ENCODE assay signal across 9 cellular contexts in genomic region chr9:113650207-113651131, GRCh38.
DNase-seq lines count a peak whose midpoint lies in the region; ATAC-seq and TF ChIP-seq lines count a peak whose summit lies in the region.
"Had no signal": no experiment of that assay in that cellular context is flagged by ENCODE, and none has a peak within 500 bp of the region (broad histone marks: within the 10 kb centered on the region; RNA-seq: fewer than 3 reads in every experiment).

No MANE protein-coding gene starts in this region.

- intact Hi-C loops in PC-3 (cut with micrococcal nuclease) (loop anchor here (2.0 to 10.0 kb wide), 3 partner anchors 30 to 726 kb away; partner anchors contain the start of gene RNF183), uterus (cut with DNase I; ENCODE audit: low total_unique reads) (no loop called here)

- H3K4me3 ChIP-seq in PC-3 (ENCODE audit: low read length) (no peak overlapping the region), skeletal muscle satellite cell (ENCODE audit: low read length) (no peak overlapping the region), uterus (no peak overlapping the region)

- H3K9ac ChIP-seq in PC-3 (ENCODE audit: low read length) (peak overlapping the region; percentile 74), skeletal muscle satellite cell (ENCODE audit: low read depth, low read length) (peak overlapping the region; percentile 13)

- H3K36me3 ChIP-seq in PC-3 (ENCODE audit: low read depth, low read length) = no peaks in the 10 kb centered on the region
- no peaks in the 10 kb centered on the region for H3K36me3 ChIP-seq in skeletal muscle satellite cell (ENCODE audit: insufficient read depth, low read length)
- H3K36me3 ChIP-seq in uterus = no peaks in the 10 kb centered on the region

- BruUV-seq in PC-3 (replicated peaks; lab: Mats Ljungman, UMichigan) = TSS peak; percentile 67

- H3K9me3 ChIP-seq in PC-3 (ENCODE audit: low read length) = no peaks in the 10 kb centered on the region
- no peaks in the 10 kb centered on the region for H3K9me3 ChIP-seq in skeletal muscle satellite cell (replicated peaks; ENCODE audit: low read length)
- no peaks in the 10 kb centered on the region for H3K9me3 ChIP-seq in uterus

- H3K9me2 ChIP-seq in PC-3 (replicated peaks; ENCODE audit: low read length) = no peaks in the 10 kb centered on the region

- peak; percentile 93 for ATAC-seq in PC-3

- CTCF ChIA-PET in PC-3 (lab: Charles Lee) = interaction anchor here (1.0 kb wide), 1 partner anchor 59 kb away, joined by 5 read pairs; no protein-coding TSS in a partner anchor

- H3K4me1 ChIP-seq in PC-3 (ENCODE audit: insufficient read depth, low read length) (peaks cover 18% of the 10 kb centered on the region), skeletal muscle satellite cell (ENCODE audit: control insufficient read depth, insufficient read depth, low read length) (peaks cover 38% of the 10 kb centered on the region), uterus (peaks cover 0 to 6% of the 10 kb centered on the region in 2 donors)

- no peaks in the 10 kb centered on the region for H3K79me2 ChIP-seq in PC-3 (ENCODE audit: low read length)

- H4K20me1 ChIP-seq in PC-3 (ENCODE audit: low read length) = no peaks in the 10 kb centered on the region

- H3F3A ChIP-seq in PC-3 (ENCODE audit: low read length, unreplicated experiment) = no peaks in the 10 kb centered on the region

- H3K27ac ChIP-seq in PC-3 (ENCODE audit: low read length) = peak overlapping the region; percentile 92
- peak overlapping the region; percentile 31 for H3K27ac ChIP-seq in epithelial cell of prostate
- no peak overlapping the region for H3K27ac ChIP-seq in uterus

- H3K4me2 ChIP-seq in PC-3 (ENCODE audit: low read length) = peak overlapping the region; percentile 63
- H3K4me2 ChIP-seq in skeletal muscle satellite cell (ENCODE audit: low read length) = no peak overlapping the region

- DNase-seq in NCI-H748 (lab: John Stamatoyannopoulos, UW; ENCODE audit: unreplicated experiment) (peak; percentile 39), NCI-H748 treated with DMSO at 0.1 percent for 48 hours (lab: John Stamatoyannopoulos, UW) (no peak), PC-3 (peak; percentile 77), epithelial cell of prostate (ENCODE audit: low read depth, low spot score) (no peak), NCI-H446 (lab: John Stamatoyannopoulos, UW) (no peak), uterus (no peak), activated T-cell treated with anti-CD3 and anti-CD28 coated beads for 4 hours (no peak)
- DNase-seq: OCI-M1 had no signal

- peak overlapping the region; percentile 80 for H2AFZ ChIP-seq in PC-3 (ENCODE audit: low read length)

- TF ChIP-seq POLR2A in uterus (IDR thresholded peaks at IDR 0.05) = no peak

- TF ChIP-seq CTCF in PC-3 (conservative IDR thresholded peaks at IDR 0.05; ENCODE audit: low read depth, low read length) = no peak
- TF ChIP-seq CTCF in uterus (IDR thresholded peaks at IDR 0.05) = no peak

- H3K27me3 ChIP-seq in PC-3 (ENCODE audit: low read length) = no peaks in the 10 kb centered on the region
- H3K27me3 ChIP-seq in skeletal muscle satellite cell (ENCODE audit: control insufficient read depth, insufficient read depth, low read length) = peaks cover 3% of the 10 kb centered on the region
- H3K27me3 ChIP-seq in uterus = no peaks in the 10 kb centered on the region

- POLR2A ChIA-PET in PC-3 (lab: Charles Lee; ENCODE audit: unreplicated experiment) = no interaction called here

Comparison
In these comparisons a context has a peak if more than half of its experiments do, and no peak if none do; other contexts are left out.
1. DNase-seq: peak in NCI-H748 (single experiment) and PC-3 (single experiment); none in NCI-H748 treated with DMSO at 0.1 percent for 48 hours (single experiment), epithelial cell of prostate (single experiment), NCI-H446 (0 of 2), uterus (0 of 2) and activated T-cell treated with anti-CD3 and anti-CD28 coated beads for 4 hours (single experiment).
2. H3K27ac ChIP-seq: peak in PC-3 (single experiment) and epithelial cell of prostate (single experiment); none in uterus (0 of 2).